Comparison of ENCODE assay signal across 1 cellular context in the genomic region with DNA sequence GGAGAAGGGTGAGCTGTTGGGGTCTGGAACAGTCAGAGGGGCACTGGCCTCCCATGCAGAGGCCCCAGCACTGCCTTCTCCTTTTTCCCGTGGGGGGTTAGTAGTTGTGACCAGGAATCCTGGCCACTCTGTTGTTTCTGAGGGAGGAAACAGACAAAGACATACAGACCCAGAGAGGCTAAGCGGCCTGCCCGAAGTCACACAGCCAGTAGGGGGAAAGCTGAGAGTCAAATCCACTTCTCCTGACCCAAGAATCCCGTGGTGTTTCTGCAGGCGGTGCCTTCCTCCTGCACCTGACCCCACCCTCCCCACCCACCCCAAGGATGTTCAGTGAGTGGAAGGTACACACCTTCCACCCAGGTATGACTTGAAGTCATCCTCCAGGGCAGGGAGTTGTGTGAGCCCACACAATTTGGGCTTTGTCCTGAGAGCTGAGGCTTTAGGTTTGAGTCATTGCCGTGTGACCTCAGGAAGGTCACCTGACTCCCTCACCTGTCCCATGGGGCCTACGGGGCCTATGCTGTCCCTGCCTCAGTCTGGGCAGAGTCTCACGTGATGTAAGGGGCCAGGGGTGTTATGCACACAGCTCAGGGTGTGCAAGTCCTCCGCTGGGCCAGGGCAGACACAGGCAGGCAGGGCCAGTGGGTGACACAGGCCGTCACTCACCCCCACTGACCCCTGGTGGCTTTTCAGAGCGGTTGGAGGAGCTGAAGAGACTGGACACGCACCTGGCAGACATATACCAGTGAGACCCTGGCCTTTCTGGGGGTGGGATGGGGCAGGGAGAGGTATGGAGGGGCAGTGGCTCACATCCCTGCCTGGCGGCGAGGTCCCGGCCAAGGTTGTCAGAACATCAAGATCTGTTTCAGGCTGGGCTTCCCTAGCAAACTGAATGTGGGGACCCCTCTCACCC.
A peak's percentile ranks its signal among the peaks of the same experiment; 100 is the strongest.
TF ChIP-seq lines count a peak whose summit lies in the region.

No MANE protein-coding gene starts in this region.

TF ChIP-seq in HepG2, 621 proteins besides CTCF, POLR2A, EP300 and RAD21 (continued from another document and continues in another):
- TF ChIP-seq, protein P1, sequence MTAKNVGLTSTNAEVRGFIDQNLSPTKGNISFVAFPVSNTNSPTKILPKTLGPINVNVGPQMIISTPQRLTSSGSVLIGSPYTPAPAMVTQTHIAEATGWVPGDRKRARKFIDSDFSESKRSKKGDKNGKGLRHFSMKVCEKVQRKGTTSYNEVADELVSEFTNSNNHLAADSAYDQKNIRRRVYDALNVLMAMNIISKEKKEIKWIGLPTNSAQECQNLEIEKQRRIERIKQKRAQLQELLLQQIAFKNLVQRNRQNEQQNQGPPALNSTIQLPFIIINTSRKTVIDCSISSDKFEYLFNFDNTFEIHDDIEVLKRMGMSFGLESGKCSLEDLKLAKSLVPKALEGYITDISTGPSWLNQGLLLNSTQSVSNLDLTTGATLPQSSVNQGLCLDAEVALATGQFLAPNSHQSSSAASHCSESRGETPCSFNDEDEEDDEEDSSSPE (CRISPR knock-in tag; IDR thresholded peaks at IDR 0.05) = no peak
- TF ChIP-seq ZNF788 (CRISPR knock-in tag; IDR thresholded peaks at IDR 0.05; ENCODE audit: borderline replicate concordance) (no peak), HIVEP1 (CRISPR knock-in tag; IDR thresholded peaks at IDR 0.05) (no peak), ZBTB7B (CRISPR knock-in tag; IDR thresholded peaks at IDR 0.05) (no peak), ZNF251 (CRISPR knock-in tag; IDR thresholded peaks at IDR 0.05) (no peak), ZSCAN21 (CRISPR knock-in tag; IDR thresholded peaks at IDR 0.05; ENCODE audit: borderline replicate concordance) (no peak), ZFY (CRISPR knock-in tag; IDR thresholded peaks at IDR 0.05) (peak; percentile 74; the same call in 1 of the 2 replicates), CREM (IDR thresholded peaks at IDR 0.05) (no peak), CREM (CRISPR knock-in tag; IDR thresholded peaks at IDR 0.05) (no peak), ZNF468 (CRISPR knock-in tag; IDR thresholded peaks at IDR 0.05) (no peak), ADNP (CRISPR knock-in tag; IDR thresholded peaks at IDR 0.05) (no peak), ZNF589 (CRISPR knock-in tag; conservative IDR thresholded peaks at IDR 0.05) (no peak), NPAS2 (CRISPR knock-in tag; IDR thresholded peaks at IDR 0.05; ENCODE audit: borderline replicate concordance) (no peak), ATM (IDR thresholded peaks at IDR 0.05; ENCODE audit: borderline replicate concordance) (no peak), ZNF207 (IDR thresholded peaks at IDR 0.05; ENCODE audit: borderline replicate concordance) (no peak), KDM5A (IDR thresholded peaks at IDR 0.05; ENCODE audit: borderline replicate concordance, low read length) (no peak), REPIN1 (CRISPR knock-in tag; IDR thresholded peaks at IDR 0.05; ENCODE audit: borderline replicate concordance, low read depth) (no peak), ZNF510 (CRISPR knock-in tag; IDR thresholded peaks at IDR 0.05; ENCODE audit: low read depth) (no peak), XRCC5 (optimal IDR thresholded peaks at IDR 0.05; ENCODE audit: low read length) (no peak), ZBTB38 (CRISPR knock-in tag; IDR thresholded peaks at IDR 0.05) (no peak; the same call in 1 of the 2 replicates), GZF1 (CRISPR knock-in tag; IDR thresholded peaks at IDR 0.05) (no peak), SAFB2 (CRISPR knock-in tag; IDR thresholded peaks at IDR 0.05; ENCODE audit: borderline replicate concordance, low read depth) (no peak), EHMT2 (IDR thresholded peaks at IDR 0.05; ENCODE audit: borderline replicate concordance, low read depth, low read length) (no peak), POLR2AphosphoS5 (IDR thresholded peaks at IDR 0.05; ENCODE audit: low read depth, low read length) (no peak)
- TF ChIP-seq, protein P2, sequence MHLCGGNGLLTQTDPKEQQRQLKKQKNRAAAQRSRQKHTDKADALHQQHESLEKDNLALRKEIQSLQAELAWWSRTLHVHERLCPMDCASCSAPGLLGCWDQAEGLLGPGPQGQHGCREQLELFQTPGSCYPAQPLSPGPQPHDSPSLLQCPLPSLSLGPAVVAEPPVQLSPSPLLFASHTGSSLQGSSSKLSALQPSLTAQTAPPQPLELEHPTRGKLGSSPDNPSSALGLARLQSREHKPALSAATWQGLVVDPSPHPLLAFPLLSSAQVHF (CRISPR knock-in tag; IDR thresholded peaks at IDR 0.05) = no peak
- TF ChIP-seq, protein P3, sequence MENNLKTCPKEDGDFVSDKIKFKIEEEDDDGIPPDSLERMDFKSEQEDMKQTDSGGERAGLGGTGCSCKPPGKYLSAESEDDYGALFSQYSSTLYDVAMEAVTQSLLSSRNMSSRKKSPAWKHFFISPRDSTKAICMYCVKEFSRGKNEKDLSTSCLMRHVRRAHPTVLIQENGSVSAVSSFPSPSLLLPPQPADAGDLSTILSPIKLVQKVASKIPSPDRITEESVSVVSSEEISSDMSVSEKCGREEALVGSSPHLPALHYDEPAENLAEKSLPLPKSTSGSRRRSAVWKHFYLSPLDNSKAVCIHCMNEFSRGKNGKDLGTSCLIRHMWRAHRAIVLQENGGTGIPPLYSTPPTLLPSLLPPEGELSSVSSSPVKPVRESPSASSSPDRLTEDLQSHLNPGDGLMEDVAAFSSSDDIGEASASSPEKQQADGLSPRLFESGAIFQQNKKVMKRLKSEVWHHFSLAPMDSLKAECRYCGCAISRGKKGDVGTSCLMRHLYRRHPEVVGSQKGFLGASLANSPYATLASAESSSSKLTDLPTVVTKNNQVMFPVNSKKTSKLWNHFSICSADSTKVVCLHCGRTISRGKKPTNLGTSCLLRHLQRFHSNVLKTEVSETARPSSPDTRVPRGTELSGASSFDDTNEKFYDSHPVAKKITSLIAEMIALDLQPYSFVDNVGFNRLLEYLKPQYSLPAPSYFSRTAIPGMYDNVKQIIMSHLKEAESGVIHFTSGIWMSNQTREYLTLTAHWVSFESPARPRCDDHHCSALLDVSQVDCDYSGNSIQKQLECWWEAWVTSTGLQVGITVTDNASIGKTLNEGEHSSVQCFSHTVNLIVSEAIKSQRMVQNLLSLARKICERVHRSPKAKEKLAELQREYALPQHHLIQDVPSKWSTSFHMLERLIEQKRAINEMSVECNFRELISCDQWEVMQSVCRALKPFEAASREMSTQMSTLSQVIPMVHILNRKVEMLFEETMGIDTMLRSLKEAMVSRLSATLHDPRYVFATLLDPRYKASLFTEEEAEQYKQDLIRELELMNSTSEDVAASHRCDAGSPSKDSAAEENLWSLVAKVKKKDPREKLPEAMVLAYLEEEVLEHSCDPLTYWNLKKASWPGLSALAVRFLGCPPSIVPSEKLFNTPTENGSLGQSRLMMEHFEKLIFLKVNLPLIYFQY (CRISPR knock-in tag; IDR thresholded peaks at IDR 0.05; ENCODE audit: borderline replicate concordance) = no peak
- TF ChIP-seq, protein P4, sequence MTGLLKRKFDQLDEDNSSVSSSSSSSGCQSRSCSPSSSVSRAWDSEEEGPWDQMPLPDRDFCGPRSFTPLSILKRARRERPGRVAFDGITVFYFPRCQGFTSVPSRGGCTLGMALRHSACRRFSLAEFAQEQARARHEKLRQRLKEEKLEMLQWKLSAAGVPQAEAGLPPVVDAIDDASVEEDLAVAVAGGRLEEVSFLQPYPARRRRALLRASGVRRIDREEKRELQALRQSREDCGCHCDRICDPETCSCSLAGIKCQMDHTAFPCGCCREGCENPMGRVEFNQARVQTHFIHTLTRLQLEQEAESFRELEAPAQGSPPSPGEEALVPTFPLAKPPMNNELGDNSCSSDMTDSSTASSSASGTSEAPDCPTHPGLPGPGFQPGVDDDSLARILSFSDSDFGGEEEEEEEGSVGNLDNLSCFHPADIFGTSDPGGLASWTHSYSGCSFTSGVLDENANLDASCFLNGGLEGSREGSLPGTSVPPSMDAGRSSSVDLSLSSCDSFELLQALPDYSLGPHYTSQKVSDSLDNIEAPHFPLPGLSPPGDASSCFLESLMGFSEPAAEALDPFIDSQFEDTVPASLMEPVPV (CRISPR knock-in tag; IDR thresholded peaks at IDR 0.05) = no peak
- TF ChIP-seq, protein P5, sequence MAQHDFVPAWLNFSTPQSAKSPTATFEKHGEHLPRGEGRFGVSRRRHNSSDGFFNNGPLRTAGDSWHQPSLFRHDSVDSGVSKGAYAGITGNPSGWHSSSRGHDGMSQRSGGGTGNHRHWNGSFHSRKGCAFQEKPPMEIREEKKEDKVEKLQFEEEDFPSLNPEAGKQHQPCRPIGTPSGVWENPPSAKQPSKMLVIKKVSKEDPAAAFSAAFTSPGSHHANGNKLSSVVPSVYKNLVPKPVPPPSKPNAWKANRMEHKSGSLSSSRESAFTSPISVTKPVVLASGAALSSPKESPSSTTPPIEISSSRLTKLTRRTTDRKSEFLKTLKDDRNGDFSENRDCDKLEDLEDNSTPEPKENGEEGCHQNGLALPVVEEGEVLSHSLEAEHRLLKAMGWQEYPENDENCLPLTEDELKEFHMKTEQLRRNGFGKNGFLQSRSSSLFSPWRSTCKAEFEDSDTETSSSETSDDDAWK (CRISPR knock-in tag; IDR thresholded peaks at IDR 0.05) = no peak
- TF ChIP-seq, protein P6, sequence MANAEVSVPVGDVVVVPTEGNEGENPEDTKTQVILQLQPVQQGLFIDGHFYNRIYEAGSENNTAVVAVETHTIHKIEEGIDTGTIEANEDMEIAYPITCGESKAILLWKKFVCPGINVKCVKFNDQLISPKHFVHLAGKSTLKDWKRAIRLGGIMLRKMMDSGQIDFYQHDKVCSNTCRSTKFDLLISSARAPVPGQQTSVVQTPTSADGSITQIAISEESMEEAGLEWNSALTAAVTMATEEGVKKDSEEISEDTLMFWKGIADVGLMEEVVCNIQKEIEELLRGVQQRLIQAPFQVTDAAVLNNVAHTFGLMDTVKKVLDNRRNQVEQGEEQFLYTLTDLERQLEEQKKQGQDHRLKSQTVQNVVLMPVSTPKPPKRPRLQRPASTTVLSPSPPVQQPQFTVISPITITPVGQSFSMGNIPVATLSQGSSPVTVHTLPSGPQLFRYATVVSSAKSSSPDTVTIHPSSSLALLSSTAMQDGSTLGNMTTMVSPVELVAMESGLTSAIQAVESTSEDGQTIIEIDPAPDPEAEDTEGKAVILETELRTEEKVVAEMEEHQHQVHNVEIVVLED (CRISPR knock-in tag; IDR thresholded peaks at IDR 0.05; ENCODE audit: borderline replicate concordance) = no peak
- TF ChIP-seq, protein P7, sequence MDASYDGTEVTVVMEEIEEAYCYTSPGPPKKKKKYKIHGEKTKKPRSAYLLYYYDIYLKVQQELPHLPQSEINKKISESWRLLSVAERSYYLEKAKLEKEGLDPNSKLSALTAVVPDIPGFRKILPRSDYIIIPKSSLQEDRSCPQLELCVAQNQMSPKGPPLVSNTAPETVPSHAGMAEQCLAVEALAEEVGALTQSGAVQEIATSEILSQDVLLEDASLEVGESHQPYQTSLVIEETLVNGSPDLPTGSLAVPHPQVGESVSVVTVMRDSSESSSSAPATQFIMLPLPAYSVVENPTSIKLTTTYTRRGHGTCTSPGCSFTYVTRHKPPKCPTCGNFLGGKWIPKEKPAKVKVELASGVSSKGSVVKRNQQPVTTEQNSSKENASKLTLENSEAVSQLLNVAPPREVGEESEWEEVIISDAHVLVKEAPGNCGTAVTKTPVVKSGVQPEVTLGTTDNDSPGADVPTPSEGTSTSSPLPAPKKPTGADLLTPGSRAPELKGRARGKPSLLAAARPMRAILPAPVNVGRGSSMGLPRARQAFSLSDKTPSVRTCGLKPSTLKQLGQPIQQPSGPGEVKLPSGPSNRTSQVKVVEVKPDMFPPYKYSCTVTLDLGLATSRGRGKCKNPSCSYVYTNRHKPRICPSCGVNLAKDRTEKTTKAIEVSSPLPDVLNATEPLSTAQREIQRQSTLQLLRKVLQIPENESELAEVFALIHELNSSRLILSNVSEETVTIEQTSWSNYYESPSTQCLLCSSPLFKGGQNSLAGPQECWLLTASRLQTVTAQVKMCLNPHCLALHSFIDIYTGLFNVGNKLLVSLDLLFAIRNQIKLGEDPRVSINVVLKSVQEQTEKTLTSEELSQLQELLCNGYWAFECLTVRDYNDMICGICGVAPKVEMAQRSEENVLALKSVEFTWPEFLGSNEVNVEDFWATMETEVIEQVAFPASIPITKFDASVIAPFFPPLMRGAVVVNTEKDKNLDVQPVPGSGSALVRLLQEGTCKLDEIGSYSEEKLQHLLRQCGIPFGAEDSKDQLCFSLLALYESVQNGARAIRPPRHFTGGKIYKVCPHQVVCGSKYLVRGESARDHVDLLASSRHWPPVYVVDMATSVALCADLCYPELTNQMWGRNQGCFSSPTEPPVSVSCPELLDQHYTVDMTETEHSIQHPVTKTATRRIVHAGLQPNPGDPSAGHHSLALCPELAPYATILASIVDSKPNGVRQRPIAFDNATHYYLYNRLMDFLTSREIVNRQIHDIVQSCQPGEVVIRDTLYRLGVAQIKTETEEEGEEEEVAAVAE (CRISPR knock-in tag; IDR thresholded peaks at IDR 0.05; ENCODE audit: borderline replicate concordance) = no peak
- TF ChIP-seq, protein P8, sequence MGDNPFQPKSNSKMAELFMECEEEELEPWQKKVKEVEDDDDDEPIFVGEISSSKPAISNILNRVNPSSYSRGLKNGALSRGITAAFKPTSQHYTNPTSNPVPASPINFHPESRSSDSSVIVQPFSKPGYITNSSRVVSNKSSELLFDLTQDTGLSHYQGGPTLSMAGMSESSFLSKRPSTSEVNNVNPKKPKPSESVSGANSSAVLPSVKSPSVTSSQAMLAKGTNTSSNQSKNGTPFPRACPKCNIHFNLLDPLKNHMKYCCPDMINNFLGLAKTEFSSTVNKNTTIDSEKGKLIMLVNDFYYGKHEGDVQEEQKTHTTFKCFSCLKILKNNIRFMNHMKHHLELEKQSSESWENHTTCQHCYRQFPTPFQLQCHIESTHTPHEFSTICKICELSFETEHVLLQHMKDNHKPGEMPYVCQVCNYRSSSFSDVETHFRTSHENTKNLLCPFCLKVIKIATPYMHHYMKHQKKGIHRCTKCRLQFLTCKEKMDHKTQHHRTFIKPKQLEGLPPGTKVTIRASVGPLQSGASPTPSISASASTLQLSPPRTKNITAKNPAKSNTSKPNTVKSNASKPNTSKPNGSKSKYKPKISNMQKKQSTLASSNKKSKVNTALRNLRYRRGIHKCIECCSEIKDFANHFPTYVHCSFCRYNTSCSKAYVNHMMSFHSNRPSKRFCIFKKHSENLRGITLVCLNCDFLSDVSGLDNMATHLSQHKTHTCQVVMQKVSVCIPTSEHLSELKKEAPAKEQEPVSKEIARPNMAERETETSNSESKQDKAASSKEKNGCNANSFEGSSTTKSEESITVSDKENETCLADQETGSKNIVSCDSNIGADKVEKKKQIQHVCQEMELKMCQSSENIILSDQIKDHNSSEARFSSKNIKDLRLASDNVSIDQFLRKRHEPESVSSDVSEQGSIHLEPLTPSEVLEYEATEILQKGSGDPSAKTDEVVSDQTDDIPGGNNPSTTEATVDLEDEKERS (CRISPR knock-in tag; IDR thresholded peaks at IDR 0.05) = no peak
